Comparison of ENCODE assay signal across 17 cellular contexts in genomic region chr5:6810641-6811405, GRCh38.
A peak's percentile ranks its signal among the peaks of the same experiment; 100 is the strongest.
DNase-seq lines count a peak whose midpoint lies in the region; ATAC-seq, FAIRE-seq and TF ChIP-seq lines count a peak whose summit lies in the region.
"Had no signal": no experiment of that assay in that cellular context is flagged by ENCODE, and none has a peak within 500 bp of the region (broad histone marks: within the 10 kb centered on the region; RNA-seq: fewer than 3 reads in every experiment).

No MANE protein-coding gene starts in this region.

- H3K79me1 ChIP-seq in neuronal stem cell (ENCODE audit: low read depth, low read length), result no peaks in the 10 kb centered on the region

- H3K4me1 Mint-ChIP-seq in stimulated activated memory B cell treated with anti-CD40 and anti-IgM and Interleukin-4, amounts not matched to agents 10 μg/mL and 1 μg/mL and 100 μg/mL, for 72 hours, result no peaks in the 10 kb centered on the region
- H3K4me1 Mint-ChIP-seq in neural progenitor cell, result no peaks in the 10 kb centered on the region
- H3K4me1 Mint-ChIP-seq: CD4-positive, alpha-beta memory T cell had no signal

- no peaks in the 10 kb centered on the region for H3F3A ChIP-seq in neural progenitor cell (ENCODE audit: low read depth)

- peaks cover 8% of the 10 kb centered on the region for H3K9me3 Mint-ChIP-seq in stimulated activated memory B cell treated with anti-CD40 and anti-IgM and Interleukin-4, amounts not matched to agents 10 μg/mL and 1 μg/mL and 100 μg/mL, for 72 hours
- peaks cover 6% of the 10 kb centered on the region for H3K9me3 Mint-ChIP-seq in neural progenitor cell

- intact Hi-C loops in left lung (cut with DNase I), result no loop called here

- H4K20me1 ChIP-seq in neural progenitor cell (ENCODE audit: low read depth), result no peaks in the 10 kb centered on the region

- H3K27ac ChIP-seq in VCaP (peak overlapping the region; percentile 84), neuronal stem cell (replicated peaks; ENCODE audit: low read length) (no peak overlapping the region), left lung (no peak overlapping the region), neural progenitor cell (no peak overlapping the region)
- H3K27ac ChIP-seq: GM23248 had no signal

- H3K9me3 ChIP-seq in neuronal stem cell (replicated peaks in 1 of 2; ENCODE audit: control insufficient read depth in 2 of 2, insufficient read depth in 1 of 2, low read depth in 1 of 2, low read length in 2 of 2), result no peaks in the 10 kb centered on the region
- H3K9me3 ChIP-seq in left lung, result peaks cover 0 to 7% of the 10 kb centered on the region in 2 donors
- H3K9me3 ChIP-seq in neural progenitor cell (ENCODE audit: low read depth), result no peaks in the 10 kb centered on the region
- H3K9me3 ChIP-seq: Caco-2 had no signal

- H3K18ac ChIP-seq in neuronal stem cell (ENCODE audit: low read length), result no peak overlapping the region

- no peaks in the 10 kb centered on the region for H3K4me1 ChIP-seq in neuronal stem cell (ENCODE audit: control insufficient read depth in 2 of 2, insufficient read depth in 1 of 2, low read depth in 1 of 2, low read length in 2 of 2)
- H3K4me1 ChIP-seq in left lung, result no peaks in the 10 kb centered on the region
- H3K4me1 ChIP-seq in neural progenitor cell, result no peaks in the 10 kb centered on the region
- H3K4me1 ChIP-seq: Caco-2 had no signal

- no peak overlapping the region for H2BK120ac ChIP-seq in neuronal stem cell (ENCODE audit: low read depth, low read length)

- no peak overlapping the region for H2AFZ ChIP-seq in neuronal stem cell (ENCODE audit: low read length)
- no peak overlapping the region for H2AFZ ChIP-seq in neural progenitor cell (replicated peaks)
- H2AFZ ChIP-seq: GM23248 had no signal

- H3K23ac ChIP-seq in neuronal stem cell (ENCODE audit: low read depth, low read length, poor library complexity), result no peak overlapping the region

- H3K4ac ChIP-seq in neuronal stem cell (ENCODE audit: low read length), result no peak overlapping the region

- H3K4me3 Mint-ChIP-seq in stimulated activated memory B cell treated with anti-CD40 and anti-IgM and Interleukin-4, amounts not matched to agents 10 μg/mL and 1 μg/mL and 100 μg/mL, for 72 hours, result no peak overlapping the region
- no peak overlapping the region for H3K4me3 Mint-ChIP-seq in neural progenitor cell
- H3K4me3 Mint-ChIP-seq: CD4-positive, alpha-beta memory T cell; H9 had no signal

- H4K91ac ChIP-seq in neuronal stem cell (ENCODE audit: low read depth, low read length, poor library complexity), result no peak overlapping the region

- H3K27me3 ChIP-seq in neuronal stem cell (ENCODE audit: control insufficient read depth in 3 of 3, insufficient read depth in 3 of 3, low read depth in 1 of 3, low read length in 3 of 3) (peaks cover 0 to 4% (median 0%) of the 10 kb centered on the region in 3 experiments), left lung (no peaks in the 10 kb centered on the region), neural progenitor cell (no peaks in the 10 kb centered on the region)

- no peaks in the 10 kb centered on the region for H3K79me2 ChIP-seq in neural progenitor cell (ENCODE audit: low read depth)

- no peak overlapping the region for H3K27ac Mint-ChIP-seq in stimulated activated memory B cell treated with anti-CD40 and anti-IgM and Interleukin-4, amounts not matched to agents 10 μg/mL and 1 μg/mL and 100 μg/mL, for 72 hours
- H3K27ac Mint-ChIP-seq in neural progenitor cell, result no peak overlapping the region
- H3K27ac Mint-ChIP-seq: CD4-positive, alpha-beta memory T cell; H9 had no signal

- no peak for DNase-seq in HTR-8/SVneo (ENCODE audit: insufficient read length, low spot score)
- no peak for DNase-seq in neuronal stem cell (ENCODE audit: low spot score)
- DNase-seq in left lung, result no peak
- DNase-seq in neural progenitor cell (ENCODE audit: low spot score), result no peak
- DNase-seq in NCI-H187 (lab: John Stamatoyannopoulos, UW), result no peak
- DNase-seq: C1 segment of cervical spinal cord; Caco-2; CD4-positive, alpha-beta memory T cell; DMS153; DND-41; GM23248; H9 had no signal

- no CpG with 5 or more reads among the region's 8 CpGs for WGBS in neuronal stem cell (ENCODE audit: extremely low coverage in 2 of 2, insufficient read length in 2 of 2, insufficient replicate concordance in 1 of 2), 2 donors

- no peaks in the 10 kb centered on the region for H3K36me3 Mint-ChIP-seq in stimulated activated memory B cell treated with anti-CD40 and anti-IgM and Interleukin-4, amounts not matched to agents 10 μg/mL and 1 μg/mL and 100 μg/mL, for 72 hours
- H3K36me3 Mint-ChIP-seq in neural progenitor cell, result no peaks in the 10 kb centered on the region

- H2BK15ac ChIP-seq in neuronal stem cell (ENCODE audit: low read length), result no peak overlapping the region

- H4K8ac ChIP-seq in neuronal stem cell (ENCODE audit: low read depth, low read length), result no peak overlapping the region

- H3K9ac ChIP-seq in neuronal stem cell (ENCODE audit: low read depth, low read length, poor library complexity) (no peak overlapping the region), neural progenitor cell (no peak overlapping the region)
- H3K9ac ChIP-seq: GM23248 had no signal

- TF ChIP-seq CTCF in VCaP (conservative IDR thresholded peaks at IDR 0.05), result no peak
- TF ChIP-seq CTCF in left lung (IDR thresholded peaks at IDR 0.05), result no peak
- TF ChIP-seq CTCF in neural progenitor cell (IDR thresholded peaks at IDR 0.05), result no peak

- no peaks in the 10 kb centered on the region for H3K36me3 ChIP-seq in neuronal stem cell (replicated peaks in 1 of 2; ENCODE audit: control insufficient read depth in 2 of 2, insufficient read depth in 2 of 2, low read length in 2 of 2)
- H3K36me3 ChIP-seq in left lung, result no peaks in the 10 kb centered on the region
- no peaks in the 10 kb centered on the region for H3K36me3 ChIP-seq in neural progenitor cell

- H2AK5ac ChIP-seq in neuronal stem cell (ENCODE audit: low read depth, low read length), result no peak overlapping the region

- H3K14ac ChIP-seq in neuronal stem cell (ENCODE audit: low read length), result peak overlapping the region; percentile 14

- peak; percentile 32 for ATAC-seq in stimulated activated memory B cell treated with anti-CD40 and anti-IgM and Interleukin-4, amounts not matched to agents 10 μg/mL and 1 μg/mL and 100 μg/mL, for 72 hours
- ATAC-seq in left lung, result no peak
- ATAC-seq: HCT116 had no signal

- no peak overlapping the region for H2BK5ac ChIP-seq in neuronal stem cell (ENCODE audit: low read length)

- H2BK12ac ChIP-seq in neuronal stem cell (ENCODE audit: low read length), result no peak overlapping the region

- H3K4me2 ChIP-seq in neuronal stem cell (ENCODE audit: insufficient read depth, low read length, poor library complexity, severe bottlenecking) (no peak overlapping the region), neural progenitor cell (no peak overlapping the region)

- H3K4me3 ChIP-seq in neuronal stem cell (ENCODE audit: low read length in 2 of 2) (no peak overlapping the region), left lung (no peak overlapping the region), neural progenitor cell (no peak overlapping the region)
- H3K4me3 ChIP-seq: GM23248 had no signal

- FAIRE-seq in HTR-8/SVneo (lab: Jason Lieb, UNC), result peak; percentile 23
- FAIRE-seq: G401.6, GM12892 had no signal

- peaks cover 21% of the 10 kb centered on the region for H3K27me3 Mint-ChIP-seq in stimulated activated memory B cell treated with anti-CD40 and anti-IgM and Interleukin-4, amounts not matched to agents 10 μg/mL and 1 μg/mL and 100 μg/mL, for 72 hours
- H3K27me3 Mint-ChIP-seq in neural progenitor cell (ENCODE audit: insufficient read depth, low read depth), result peaks cover 5% of the 10 kb centered on the region
